In the genomic region with DNA sequence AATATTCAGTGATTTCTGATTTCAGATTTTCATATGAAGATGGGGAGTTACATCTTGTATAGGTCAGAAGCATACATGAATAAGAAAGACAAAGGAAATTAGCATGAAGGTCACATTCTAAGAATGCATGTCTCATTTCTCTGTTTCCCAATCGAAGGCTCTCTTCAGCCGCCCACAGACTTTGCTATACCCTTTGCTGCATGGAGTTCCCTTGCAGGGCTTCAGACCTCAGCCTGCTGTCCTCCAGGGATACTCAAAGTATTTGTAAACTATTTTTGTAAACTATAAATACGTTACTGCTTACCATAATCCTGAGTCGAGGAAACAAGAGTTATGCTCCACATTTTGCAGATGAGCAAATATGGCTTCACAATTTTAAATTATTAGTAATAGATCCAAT, we compare ENCODE assay signal across 25 cellular contexts.
"Had no signal": no experiment of that assay in that cellular context is flagged by ENCODE, and none has a peak within 500 bp of the region (broad histone marks: within the 10 kb centered on the region; RNA-seq: fewer than 3 reads in every experiment).

No MANE protein-coding gene starts in this region.

- H3K9me3 ChIP-seq: gastrocnemius medialis, heart left ventricle, ovary, psoas muscle, sigmoid colon, spleen, thoracic aorta, tibial nerve, upper lobe of left lung had no signal

- H3K4me3 ChIP-seq: dorsolateral prefrontal cortex, gastrocnemius medialis, heart left ventricle, hepatocyte, lung, ovary, psoas muscle, sigmoid colon, skin epidermis, spleen, thoracic aorta, tibial nerve, upper lobe of left lung had no signal

- DNase-seq: dorsolateral prefrontal cortex; effector CD4-positive, alpha-beta T cell; gastrocnemius medialis; heart left ventricle; kidney; natural killer cell; occipital lobe; ovary; posterior cingulate gyrus; psoas muscle; right cardiac atrium; sigmoid colon; spleen; stimulated activated CD4-positive, alpha-beta T cell treated with anti-CD3 and anti-CD28 coated beads, Interleukin-4, amount 100 ng/mL, for 4 hours; stimulated activated naive CD8-positive, alpha-beta T cell treated with anti-CD3 and anti-CD28 coated beads, Interleukin-15, Interleukin-2, amounts not matched to agents 100 U/mL and 50 U/mL, for 24 hours; substantia nigra; upper lobe of left lung had no signal

- FAIRE-seq: urothelium cell line had no signal

- H3K36me3 ChIP-seq: gastrocnemius medialis, heart left ventricle, ovary, sigmoid colon, spleen, thoracic aorta, tibial nerve, upper lobe of left lung had no signal

- H2AFZ ChIP-seq: hepatocyte had no signal

- H3K27me3 ChIP-seq: dorsolateral prefrontal cortex, gastrocnemius medialis, heart left ventricle, hepatocyte, ovary, sigmoid colon, spleen, tibial nerve, upper lobe of left lung had no signal

- H3K4me1 ChIP-seq: gastrocnemius medialis, heart left ventricle, psoas muscle, sigmoid colon, spleen, tibial nerve, upper lobe of left lung had no signal

- H3K27ac ChIP-seq: dorsolateral prefrontal cortex, gastrocnemius medialis, heart left ventricle, hepatocyte, ovary, psoas muscle, sigmoid colon, skin epidermis, spleen, thoracic aorta, tibial nerve, upper lobe of left lung had no signal

- ATAC-seq: gastrocnemius medialis; heart left ventricle; left lobe of liver; natural killer cell; psoas muscle; right cardiac atrium; stimulated activated memory B cell treated with anti-CD40 and anti-IgM and Interleukin-4, amounts not matched to agents 10 μg/mL and 1 μg/mL and 100 μg/mL, for 72 hours; stimulated activated naive CD8-positive, alpha-beta T cell treated with anti-CD3 and anti-CD28 coated beads, Interleukin-15, Interleukin-2, amounts not matched to agents 100 U/mL and 50 U/mL, for 24 hours had no signal

- H3K4me2 ChIP-seq: hepatocyte had no signal

- H3K79me2 ChIP-seq: hepatocyte had no signal
